21 cellular contexts compared by ENCODE assay signal in genomic region chr7:81268551-81268950, GRCh38.
DNase-seq lines count a peak whose midpoint lies in the region; ATAC-seq and TF ChIP-seq lines count a peak whose summit lies in the region.
"Had no signal": no experiment of that assay in that cellular context is flagged by ENCODE, and none has a peak within 500 bp of the region (broad histone marks: within the 10 kb centered on the region; RNA-seq: fewer than 3 reads in every experiment).

No MANE protein-coding gene starts in this region.

- DNase-seq in GM03348 (ENCODE audit: low spot score) (peak; percentile 8), RPMI7951 (ENCODE audit: low read depth) (peak; percentile 43), fibroblast of lung (ENCODE audit: low read depth in 2 of 2) (peak; percentile 54 to 68), myocyte (ENCODE audit: low read depth) (peak; percentile 12), spleen (no peak), adrenal gland (no peak)
- DNase-seq in activated T-cell treated with anti-CD3 and anti-CD28 coated beads, Interleukin-2, amount 50 U/mL, for 48 hours = no peak
- DNase-seq: CD8-positive, alpha-beta T cell; DMS79 treated with DMSO at 0.1 percent for 48 hours; KG1; NCI-H1048; NCI-H1436; NCI-H2029; NCI-H345; NCI-H524 treated with DMSO at 0.1 percent for 48 hours; PC-9 had no signal

- H3K4me3 ChIP-seq in fibroblast of lung (replicated peaks in 1 of 4; ENCODE audit: control extremely low read depth in 1 of 4, insufficient read depth in 1 of 4, low read depth in 3 of 4, low read length in 4 of 4) (no peak overlapping the region), spleen (no peak overlapping the region), adrenal gland (no peak overlapping the region)
- H3K4me3 ChIP-seq: A549; BLaER1 treated with 17β-estradiol and CSF1 and Interleukin-3, amounts not matched to agents 10 nM and 100 nM; PC-9; SJSA1 had no signal

- ATAC-seq in GM19324 (IDR thresholded peaks at IDR 0.05; ENCODE audit: low FRiP score, unreplicated experiment) = no peak
- ATAC-seq: A549; CD8-positive, alpha-beta T cell; HepG2 had no signal

- H3K36me3 ChIP-seq in fibroblast of lung (ENCODE audit: control insufficient read depth, insufficient read depth, low read length) = no peaks in the 10 kb centered on the region
- no peaks in the 10 kb centered on the region for H3K36me3 ChIP-seq in spleen
- H3K36me3 ChIP-seq in adrenal gland (replicated peaks in 1 of 2) = no peaks in the 10 kb centered on the region
- H3K36me3 ChIP-seq: BLaER1 treated with 17β-estradiol and CSF1 and Interleukin-3, amounts not matched to agents 10 nM and 100 nM; SJSA1 had no signal

- no peaks in the 10 kb centered on the region for H3K79me2 ChIP-seq in fibroblast of lung (ENCODE audit: control insufficient read depth, insufficient read depth, low read length)

- no peaks in the 10 kb centered on the region for H3K9me3 ChIP-seq in fibroblast of lung (ENCODE audit: control insufficient read depth, insufficient read depth, low read depth, low read length)
- peaks cover 0 to 15% (median 2%) of the 10 kb centered on the region in 8 donors for H3K9me3 ChIP-seq in spleen
- no peaks in the 10 kb centered on the region for H3K9me3 ChIP-seq in adrenal gland (replicated peaks in 1 of 3)
- H3K9me3 ChIP-seq: SJSA1 had no signal

- intact Hi-C loops in spleen (cut with DNase I; ENCODE audit: low total_unique reads) (no loop called here), adrenal gland (cut with DNase I) (no loop called here)

- TF ChIP-seq POLR2A in spleen (IDR thresholded peaks at IDR 0.05) (no peak), adrenal gland (IDR thresholded peaks at IDR 0.05) (no peak)

- no peak overlapping the region for H2AFZ ChIP-seq in fibroblast of lung (ENCODE audit: low read length)
- H2AFZ ChIP-seq: PC-9 had no signal

- H3K4me1 ChIP-seq in fibroblast of lung (ENCODE audit: control insufficient read depth, extremely low read depth, insufficient read depth, low read length) (no peaks in the 10 kb centered on the region), spleen (no peaks in the 10 kb centered on the region), adrenal gland (replicated peaks in 1 of 2) (no peaks in the 10 kb centered on the region)
- H3K4me1 ChIP-seq: A549; BLaER1 treated with 17β-estradiol and CSF1 and Interleukin-3, amounts not matched to agents 10 nM and 100 nM; SJSA1 had no signal

- H3K9ac ChIP-seq in fibroblast of lung (ENCODE audit: insufficient read depth, low read length) = no peak overlapping the region
- H3K9ac ChIP-seq: BLaER1 treated with 17β-estradiol and CSF1 and Interleukin-3, amounts not matched to agents 10 nM and 100 nM had no signal

- TF ChIP-seq CTCF in fibroblast of lung (conservative IDR thresholded peaks at IDR 0.05 in 1 of 2, IDR thresholded peaks at IDR 0.05 in 1 of 2; ENCODE audit: low read depth in 1 of 2, low read length in 2 of 2) = no peak
- TF ChIP-seq CTCF in spleen (IDR thresholded peaks at IDR 0.05 in 8 of 11, conservative IDR thresholded peaks at IDR 0.05 in 3 of 11) = no peak
- no peak for TF ChIP-seq CTCF in adrenal gland (IDR thresholded peaks at IDR 0.05)

- H3K27me3 ChIP-seq in fibroblast of lung (ENCODE audit: control insufficient read depth, insufficient read depth, low read length) (no peaks in the 10 kb centered on the region), spleen (replicated peaks in 1 of 7) (no peaks in the 10 kb centered on the region), adrenal gland (no peaks in the 10 kb centered on the region)
- H3K27me3 ChIP-seq: BLaER1 treated with 17β-estradiol and CSF1 and Interleukin-3, amounts not matched to agents 10 nM and 100 nM; SJSA1 had no signal

- H3K4me2 ChIP-seq in fibroblast of lung (ENCODE audit: extremely low read depth, insufficient read depth, low read length) = no peak overlapping the region
- H3K4me2 ChIP-seq: A549; BLaER1 treated with 17β-estradiol and CSF1 and Interleukin-3, amounts not matched to agents 10 nM and 100 nM; PC-9 had no signal

- no peaks in the 10 kb centered on the region for H4K20me1 ChIP-seq in fibroblast of lung (ENCODE audit: control insufficient read depth, extremely low read depth, insufficient read depth, low read length)
- H4K20me1 ChIP-seq: BLaER1 treated with 17β-estradiol and CSF1 and Interleukin-3, amounts not matched to agents 10 nM and 100 nM had no signal

- 89 to 100% (median 93%) methylated on average over 1 of the region's 1 CpG for WGBS in spleen, 5 donors
- WGBS in adrenal gland, 4 donors = 78 to 92% (median 80%) methylated on average over 1 of the region's 1 CpG

- H3K27ac ChIP-seq in fibroblast of lung (ENCODE audit: insufficient read depth, low read length) (no peak overlapping the region), spleen (no peak overlapping the region), adrenal gland (no peak overlapping the region)
- H3K27ac ChIP-seq: A549; BLaER1 treated with 17β-estradiol and CSF1 and Interleukin-3, amounts not matched to agents 10 nM and 100 nM; PC-9; SJSA1 had no signal

Comparison
In these comparisons a context has a peak if more than half of its experiments do, and no peak if none do; other contexts are left out.
1. DNase-seq: peak in GM03348 (single experiment), RPMI7951 (single experiment), fibroblast of lung (2 of 2) and myocyte (single experiment); none in activated T-cell treated with anti-CD3 and anti-CD28 coated beads, Interleukin-2, amount 50 U/mL, for 48 hours (0 of 2), spleen (single experiment) and adrenal gland (0 of 7).